ENCODE assay signal across 7 cellular contexts in the genomic region with DNA sequence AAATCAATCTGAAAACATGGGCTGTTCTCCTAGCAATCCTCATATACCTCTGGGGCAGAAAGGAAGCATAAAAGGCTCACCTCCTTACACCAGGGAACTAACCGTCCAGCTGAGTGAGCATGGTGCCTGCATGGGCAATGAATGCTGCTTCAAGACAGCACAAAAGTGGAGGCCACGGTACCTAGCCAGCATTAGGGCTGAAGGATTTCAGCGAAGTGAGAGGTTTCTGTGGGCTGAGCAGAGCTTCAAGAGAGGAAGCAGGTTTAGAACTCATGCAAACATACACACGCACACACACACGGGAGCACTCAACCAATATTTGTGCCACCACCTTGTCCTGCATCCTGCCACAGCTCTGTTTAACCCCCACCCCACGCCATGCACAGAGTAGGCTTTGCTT.
"Had no signal": no experiment of that assay in that cellular context is flagged by ENCODE, and none has a peak within 500 bp of the region (broad histone marks: within the 10 kb centered on the region; RNA-seq: fewer than 3 reads in every experiment).

No MANE protein-coding gene starts in this region.

- ATAC-seq: HepG2, K562 had no signal

- H3K4me3 ChIP-seq: K562 had no signal

- DNase-seq: IMR-90, KBM-7, KG1 had no signal

- FAIRE-seq: HepG2, HTR-8/SVneo, K562 had no signal

- H3K27ac ChIP-seq: HL-60 had no signal
